ENCODE assay signal across 6 cellular contexts in the genomic region with DNA sequence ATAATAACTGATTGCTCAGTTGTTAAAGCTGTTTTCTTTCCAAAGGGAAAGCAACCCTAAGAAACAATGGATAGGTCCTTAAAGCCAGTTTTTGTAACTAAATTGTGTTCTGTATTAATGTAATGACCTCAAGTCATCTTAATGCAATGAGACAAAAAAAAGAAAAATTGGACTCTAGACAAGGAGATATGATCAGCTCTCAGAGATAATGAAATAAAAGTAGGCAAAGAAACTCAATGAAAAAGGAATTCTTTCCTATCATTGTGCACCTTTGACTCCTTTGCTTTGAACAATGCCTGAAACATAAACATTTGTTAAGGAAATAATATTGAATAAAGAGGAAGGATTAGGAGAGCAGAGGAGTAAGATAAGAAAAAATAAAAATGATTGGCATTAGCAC.
"Had no signal": no experiment of that assay in that cellular context is flagged by ENCODE, and none has a peak within 500 bp of the region (broad histone marks: within the 10 kb centered on the region; RNA-seq: fewer than 3 reads in every experiment).

No MANE protein-coding gene starts in this region.

- H3K27ac Mint-ChIP-seq: IgD-negative memory B cell had no signal

- H3K36me3 Mint-ChIP-seq: IgD-negative memory B cell had no signal

- H3K4me3 ChIP-seq: K562 had no signal

- H3K27ac ChIP-seq: HL-60 had no signal

- H3K4me1 Mint-ChIP-seq: IgD-negative memory B cell had no signal

- H3K27me3 Mint-ChIP-seq: IgD-negative memory B cell had no signal

- FAIRE-seq: HepG2, HTR-8/SVneo, K562 had no signal

- H3K9me3 Mint-ChIP-seq: IgD-negative memory B cell had no signal

- ATAC-seq: HepG2, K562 had no signal

- DNase-seq: IMR-90 had no signal

- H3K4me3 Mint-ChIP-seq: IgD-negative memory B cell had no signal
